Comparison of ENCODE assay signal across 9 cellular contexts in the genomic region with DNA sequence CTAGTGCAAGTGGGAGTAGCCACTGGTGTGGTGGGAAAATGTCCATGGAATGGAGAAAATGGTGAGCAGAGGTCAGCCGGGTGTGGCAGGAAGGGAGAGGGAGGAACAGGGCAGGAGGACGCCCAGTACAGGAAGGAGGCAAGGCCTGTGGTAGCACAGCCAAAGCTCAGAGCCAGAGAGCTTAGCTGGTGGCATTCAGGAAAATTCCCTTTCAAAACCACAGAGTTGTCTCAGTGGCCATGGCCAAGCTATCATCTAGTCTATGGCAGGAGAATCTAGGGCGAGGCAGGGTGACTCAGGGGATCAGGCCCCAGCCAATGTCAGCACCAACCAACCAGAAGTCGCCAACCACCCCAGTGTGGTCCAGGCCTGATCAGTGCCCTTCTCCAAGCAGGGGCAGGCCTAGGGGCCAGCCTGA.
DNase-seq lines count a peak whose midpoint lies in the region; ATAC-seq and TF ChIP-seq lines count a peak whose summit lies in the region.
"Had no signal": no experiment of that assay in that cellular context is flagged by ENCODE, and none has a peak within 500 bp of the region (broad histone marks: within the 10 kb centered on the region; RNA-seq: fewer than 3 reads in every experiment).

No MANE protein-coding gene starts in this region.

- DNase-seq in activated effector memory CD4-positive, alpha-beta T cell treated with anti-CD3 and anti-CD28 coated beads, Interleukin-2, amount 50 U/mL, for 16 hours, result peak; percentile 42
- DNase-seq in activated effector memory CD4-positive, alpha-beta T cell treated with Interleukin-2 at 50 U/mL for 16 hours, result no peak
- DNase-seq in glomerular visceral epithelial cell (ENCODE audit: extremely low spot score) (peak; percentile 95), GDM1 (lab: John Stamatoyannopoulos, UW) (no peak), foreskin melanocyte (no peak)
- no peak for DNase-seq in stimulated activated naive CD8-positive, alpha-beta T cell treated with anti-CD3 and anti-CD28 coated beads, Interleukin-15, Interleukin-2, amounts not matched to agents 100 U/mL and 50 U/mL, for 24 hours

- ATAC-seq in SK-N-SH treated with all-trans-retinoic acid at 6 μM for 48 hours (peak; percentile 64), HG03442 (IDR thresholded peaks at IDR 0.05; ENCODE audit: unreplicated experiment) (no peak)
- ATAC-seq in stimulated activated naive CD8-positive, alpha-beta T cell treated with anti-CD3 and anti-CD28 coated beads, Interleukin-15, Interleukin-2, amounts not matched to agents 100 U/mL and 50 U/mL, for 24 hours, result peak; percentile 50
- ATAC-seq: K562 had no signal

TF ChIP-seq in SK-N-SH treated with all-trans-retinoic acid at 6 μM for 48 hours, 23 proteins besides CTCF, POLR2A, EP300 and RAD21:
- no peak for TF ChIP-seq ARNTL (CRISPR knock-in tag; IDR thresholded peaks at IDR 0.05; ENCODE audit: borderline replicate concordance, low read depth)

Comparison
In these comparisons a context has a peak if more than half of its experiments do, and no peak if none do; other contexts are left out.
1. DNase-seq: peak in activated effector memory CD4-positive, alpha-beta T cell treated with anti-CD3 and anti-CD28 coated beads, Interleukin-2, amount 50 U/mL, for 16 hours (single experiment) and glomerular visceral epithelial cell (single experiment); none in activated effector memory CD4-positive, alpha-beta T cell treated with Interleukin-2 at 50 U/mL for 16 hours (single experiment), stimulated activated naive CD8-positive, alpha-beta T cell treated with anti-CD3 and anti-CD28 coated beads, Interleukin-15, Interleukin-2, amounts not matched to agents 100 U/mL and 50 U/mL, for 24 hours (single experiment), GDM1 (single experiment) and foreskin melanocyte (single experiment).